In genomic region chr4:107743532-107743931, GRCh38 we compare ENCODE assay signal across 16 cellular contexts. TPM values are rescaled to one million over a fixed set of nuclear protein-coding genes. Genes with fewer than 3 reads are reported as not detected.
DNase-seq lines count a peak whose midpoint lies in the region; ATAC-seq and TF ChIP-seq lines count a peak whose summit lies in the region.
"Had no signal": no experiment of that assay in that cellular context is flagged by ENCODE, and none has a peak within 500 bp of the region (broad histone marks: within the 10 kb centered on the region; RNA-seq: fewer than 3 reads in every experiment).

No MANE protein-coding gene starts in this region.

- no peak overlapping the region for H3K4me3 Mint-ChIP-seq in natural killer cell
- no peak overlapping the region for H3K4me3 Mint-ChIP-seq in activated T-cell treated with anti-CD3 and anti-CD28 coated beads, Interleukin-2, amount 50 U/mL, for 72 hours
- H3K4me3 Mint-ChIP-seq: activated B cell treated with CpG ODN at 0.5 μM for 24 hours; natural killer cell treated with Interleukin-12 subunit alpha and Interleukin-12 subunit beta and Interleukin-15 and Interleukin-18, amount 100 ng/mL, for 72 hours; stimulated activated memory B cell treated with anti-CD40 and anti-IgM and Interleukin-4, amounts not matched to agents 10 μg/mL and 1 μg/mL and 100 μg/mL, for 72 hours had no signal

- no peak for TF ChIP-seq EP300 in gastroesophageal sphincter (IDR thresholded peaks at IDR 0.05)

- H3K27ac ChIP-seq in KMS-11, result peak overlapping the region; percentile 33; the same call in 1 of the 2 replicates
- no peak overlapping the region for H3K27ac ChIP-seq in gastroesophageal sphincter

- H2AFZ ChIP-seq in KMS-11 (ENCODE audit: low read depth), result peak overlapping the region; percentile 9; the same call in 1 of the 2 replicates

- no peaks in the 10 kb centered on the region for H3K9me3 Mint-ChIP-seq in natural killer cell
- H3K9me3 Mint-ChIP-seq in activated T-cell treated with anti-CD3 and anti-CD28 coated beads, Interleukin-2, amount 50 U/mL, for 72 hours, result peaks cover 0 to 4% of the 10 kb centered on the region in 2 donors
- H3K9me3 Mint-ChIP-seq: natural killer cell treated with Interleukin-12 subunit alpha and Interleukin-12 subunit beta and Interleukin-15 and Interleukin-18, amount 100 ng/mL, for 72 hours had no signal

- peak overlapping the region; percentile 14; the same call in 1 of the 2 replicates for H3K9ac ChIP-seq in KMS-11

- H3K9me3 ChIP-seq in gastroesophageal sphincter, result no peaks in the 10 kb centered on the region
- H3K9me3 ChIP-seq: Caco-2 had no signal

- H3K4me3 ChIP-seq in KMS-11 (IDR thresholded peaks at IDR 0.05; ENCODE audit: insufficient read depth, low read depth, low read length) (no peak overlapping the region), gastroesophageal sphincter (no peak overlapping the region)
- H3K4me3 ChIP-seq: lung had no signal

- TF ChIP-seq CTCF in KMS-11 (conservative IDR thresholded peaks at IDR 0.05; ENCODE audit: low read depth, low read length) (no peak), natural killer cell (IDR thresholded peaks at IDR 0.05) (no peak), gastroesophageal sphincter (IDR thresholded peaks at IDR 0.05) (no peak)

- peaks cover 40% of the 10 kb centered on the region for H3K4me1 ChIP-seq in KMS-11 (ENCODE audit: low read depth, poor library complexity, severe bottlenecking)
- H3K4me1 ChIP-seq in gastroesophageal sphincter, result peaks cover 0 to 17% (median 0%) of the 10 kb centered on the region in 3 donors
- H3K4me1 ChIP-seq: Caco-2 had no signal

- no peaks in the 10 kb centered on the region for H3K79me2 ChIP-seq in KMS-11 (ENCODE audit: insufficient read depth, low read depth)

- H3K4me2 ChIP-seq in KMS-11, result peak overlapping the region; percentile 43; the same call in 1 of the 2 replicates

- no peaks in the 10 kb centered on the region for H3K36me3 Mint-ChIP-seq in natural killer cell
- peaks cover 0 to 1% of the 10 kb centered on the region in 2 donors for H3K36me3 Mint-ChIP-seq in activated T-cell treated with anti-CD3 and anti-CD28 coated beads, Interleukin-2, amount 50 U/mL, for 72 hours (ENCODE audit: insufficient read depth in 2 of 2)
- H3K36me3 Mint-ChIP-seq: natural killer cell treated with Interleukin-12 subunit alpha and Interleukin-12 subunit beta and Interleukin-15 and Interleukin-18, amount 100 ng/mL, for 72 hours; stimulated activated memory B cell treated with anti-CD40 and anti-IgM and Interleukin-4, amounts not matched to agents 10 μg/mL and 1 μg/mL and 100 μg/mL, for 72 hours had no signal

- intact Hi-C loops in natural killer cell (cut with micrococcal nuclease), result no loop called here

- H4K20me1 ChIP-seq in KMS-11 (ENCODE audit: insufficient read depth), result no peaks in the 10 kb centered on the region

- no peak overlapping the region for H3K27ac Mint-ChIP-seq in natural killer cell
- no peak overlapping the region for H3K27ac Mint-ChIP-seq in activated T-cell treated with anti-CD3 and anti-CD28 coated beads, Interleukin-2, amount 50 U/mL, for 72 hours
- H3K27ac Mint-ChIP-seq: activated B cell treated with CpG ODN at 0.5 μM for 24 hours; natural killer cell treated with Interleukin-12 subunit alpha and Interleukin-12 subunit beta and Interleukin-15 and Interleukin-18, amount 100 ng/mL, for 72 hours; stimulated activated memory B cell treated with anti-CD40 and anti-IgM and Interleukin-4, amounts not matched to agents 10 μg/mL and 1 μg/mL and 100 μg/mL, for 72 hours had no signal

- H3K27me3 ChIP-seq in KMS-11 (ENCODE audit: insufficient read depth, low read depth) (no peaks in the 10 kb centered on the region), gastroesophageal sphincter (no peaks in the 10 kb centered on the region)

- ATAC-seq in GM18858 (IDR thresholded peaks at IDR 0.05; ENCODE audit: unreplicated experiment), result peak; percentile 58
- ATAC-seq in HG02588 (IDR thresholded peaks at IDR 0.05; ENCODE audit: unreplicated experiment), result peak; percentile 62
- no peak for ATAC-seq in natural killer cell
- ATAC-seq in gastroesophageal sphincter, result no peak
- ATAC-seq in GM21786 (IDR thresholded peaks at IDR 0.05; ENCODE audit: unreplicated experiment), result no peak
- ATAC-seq in activated T-cell treated with anti-CD3 and anti-CD28 coated beads, Interleukin-2, amount 50 U/mL, for 72 hours (replicated peaks in 1 of 2), result no peak
- ATAC-seq: natural killer cell treated with Interleukin-12 subunit alpha and Interleukin-12 subunit beta and Interleukin-15 and Interleukin-18, amount 100 ng/mL, for 72 hours; stimulated activated memory B cell treated with anti-CD40 and anti-IgM and Interleukin-4, amounts not matched to agents 10 μg/mL and 1 μg/mL and 100 μg/mL, for 72 hours had no signal

- DNase-seq in fibroblast of peridontal ligament (ENCODE audit: extremely low read depth), result peak; percentile 32
- DNase-seq in natural killer cell, result no peak
- no peak for DNase-seq in activated T-cell treated with anti-CD3 and anti-CD28 coated beads, Interleukin-2, amount 50 U/mL, for 72 hours
- DNase-seq: activated B cell treated with CpG ODN at 0.5 μM for 24 hours; activated effector memory CD4-positive, alpha-beta T cell treated with Interleukin-2 at 50 U/mL for 16 hours; aorta; Caco-2; NCI-H1417 had no signal

- 42 to 67% methylated on average over 1 of the region's 1 CpG for WGBS in gastroesophageal sphincter (ENCODE audit: low coverage in 1 of 2), 2 donors

- H3K4me1 Mint-ChIP-seq in natural killer cell, result no peaks in the 10 kb centered on the region
- H3K4me1 Mint-ChIP-seq in activated T-cell treated with anti-CD3 and anti-CD28 coated beads, Interleukin-2, amount 50 U/mL, for 72 hours (ENCODE audit: low read depth), result no peaks in the 10 kb centered on the region
- H3K4me1 Mint-ChIP-seq: activated B cell treated with CpG ODN at 0.5 μM for 24 hours; stimulated activated memory B cell treated with anti-CD40 and anti-IgM and Interleukin-4, amounts not matched to agents 10 μg/mL and 1 μg/mL and 100 μg/mL, for 72 hours had no signal

- peaks cover 10 to 29% of the 10 kb centered on the region in 2 donors for H3K27me3 Mint-ChIP-seq in natural killer cell (ENCODE audit: low read depth in 2 of 2)
- no peaks in the 10 kb centered on the region for H3K27me3 Mint-ChIP-seq in activated T-cell treated with anti-CD3 and anti-CD28 coated beads, Interleukin-2, amount 50 U/mL, for 72 hours (ENCODE audit: low read depth)

- no peak for TF ChIP-seq POLR2A in gastroesophageal sphincter (IDR thresholded peaks at IDR 0.05)

- H3K36me3 ChIP-seq in KMS-11 (ENCODE audit: insufficient read depth) (no peaks in the 10 kb centered on the region), gastroesophageal sphincter (no peaks in the 10 kb centered on the region)

RNA-seq across cellular contexts. Expression of gene PAPSS1, which starts 23.5 kb away (rescaled TPM):
- total RNA-seq in natural killer cell (10 to 100 TPM; 10.2 to 21.3 (median 12.9) TPM), gastroesophageal sphincter (10 to 100 TPM; 21.9 to 36.2 (median 25.3) TPM)
- 10 to 100 TPM; 31.6 to 33.2 TPM for total RNA-seq in activated T-cell treated with anti-CD3 and anti-CD28 coated beads, Interleukin-2, amount 50 U/mL, for 72 hours

Comparison
In these comparisons a context has a peak if more than half of its experiments do, and no peak if none do; other contexts are left out.
1. ATAC-seq: peak in GM18858 (single experiment) and HG02588 (single experiment); none in natural killer cell (0 of 3), gastroesophageal sphincter (single experiment), GM21786 (single experiment) and activated T-cell treated with anti-CD3 and anti-CD28 coated beads, Interleukin-2, amount 50 U/mL, for 72 hours (0 of 2).